Comparison of ENCODE assay signal across 1 cellular context in genomic region chr3:58222161-58222724, GRCh38.
TF ChIP-seq lines count a peak whose summit lies in the region.

No MANE protein-coding gene starts in this region.

TF ChIP-seq in endothelial cell of umbilical vein, 7 proteins besides CTCF, POLR2A, EP300 and RAD21:
- TF ChIP-seq FOS (IDR thresholded peaks at IDR 0.05; ENCODE audit: borderline replicate concordance, insufficient read depth, low read length) (no peak), EZH2 (IDR thresholded peaks at IDR 0.05; ENCODE audit: borderline replicate concordance, low read depth, low read length, severe bottlenecking) (no peak), POLR2AphosphoS5 (IDR thresholded peaks at IDR 0.05; ENCODE audit: insufficient read depth, low read depth, low read length) (no peak), GATA2 (IDR thresholded peaks at IDR 0.05; ENCODE audit: insufficient read depth, insufficient read length, low read depth, low read length) (no peak), JUN (IDR thresholded peaks at IDR 0.05; ENCODE audit: borderline replicate concordance, insufficient read depth, insufficient read length, low read depth) (no peak), MYC (IDR thresholded peaks at IDR 0.05; ENCODE audit: low read depth, low read length) (no peak)
- TF ChIP-seq, protein P1, sequence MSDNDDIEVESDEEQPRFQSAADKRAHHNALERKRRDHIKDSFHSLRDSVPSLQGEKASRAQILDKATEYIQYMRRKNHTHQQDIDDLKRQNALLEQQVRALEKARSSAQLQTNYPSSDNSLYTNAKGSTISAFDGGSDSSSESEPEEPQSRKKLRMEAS (IDR thresholded peaks at IDR 0.05; ENCODE audit: insufficient read depth, insufficient read length), result no peak
